ENCODE assay signal across 9 cellular contexts in the genomic region with DNA sequence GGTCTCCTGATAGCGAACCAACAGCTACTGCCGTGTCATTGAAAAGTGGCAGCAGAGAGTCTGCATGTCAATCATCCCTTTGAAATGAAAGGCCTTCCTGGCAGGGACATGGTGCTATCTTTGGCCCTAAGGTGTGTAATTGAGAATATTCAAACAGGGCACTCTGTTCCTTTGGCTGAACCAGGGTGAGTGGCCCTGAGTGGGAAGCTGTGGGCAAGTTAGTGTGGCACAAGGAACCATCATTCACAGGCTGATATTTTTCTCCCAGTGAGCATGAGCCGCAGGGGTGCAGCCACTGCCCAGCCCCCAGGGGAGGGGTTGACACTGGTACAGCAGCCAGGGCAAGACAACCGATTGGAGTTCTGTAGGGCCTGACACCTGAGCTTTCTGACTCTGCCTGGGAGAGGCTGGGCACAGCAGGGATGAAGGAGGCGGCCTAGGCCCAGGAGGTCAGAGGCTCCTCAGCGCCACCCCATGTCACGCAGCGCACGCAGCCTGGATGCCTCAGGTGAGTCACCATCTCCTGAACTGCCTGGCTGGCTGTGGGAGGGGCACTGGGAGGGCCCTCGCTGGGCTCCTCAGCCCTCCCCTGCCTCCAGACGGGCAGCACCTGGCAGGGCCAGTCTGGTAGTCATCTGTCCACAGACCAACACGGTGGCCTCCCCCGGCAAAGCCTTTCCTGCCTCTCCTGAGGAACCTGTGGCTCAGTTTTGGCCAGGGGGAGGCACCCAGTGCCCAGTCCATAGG. TPM values are rescaled to one million over a fixed set of nuclear protein-coding genes. Genes with fewer than 3 reads are reported as not detected.
DNase-seq lines count a peak whose midpoint lies in the region; ATAC-seq, FAIRE-seq and TF ChIP-seq lines count a peak whose summit lies in the region.
"Had no signal": no experiment of that assay in that cellular context is flagged by ENCODE, and none has a peak within 500 bp of the region (broad histone marks: within the 10 kb centered on the region; RNA-seq: fewer than 3 reads in every experiment).

No MANE protein-coding gene starts in this region.

- no peak for ATAC-seq in HG02885 (IDR thresholded peaks at IDR 0.05; ENCODE audit: poor library complexity, unreplicated experiment)

- peak overlapping the region; percentile 31 to 34 for H3K27ac ChIP-seq in prostate gland

- TF ChIP-seq CTCF in prostate gland (IDR thresholded peaks at IDR 0.05) (no peak), GM10248 (IDR thresholded peaks at IDR 0.05; ENCODE audit: control extremely low read depth, extremely low read depth, low read depth, missing control alignments) (no peak)

- intact Hi-C loops in prostate gland (cut with DNase I), result loop anchor here (5.0 kb wide), 1 partner anchor 61 kb away; no protein-coding TSS in a partner anchor

- WGBS in prostate gland, result 48% methylated on average over 12 of the region's 13 CpGs

- DNase-seq in H54 (ENCODE audit: insufficient read length, low spot score) (peak; percentile 85), NCI-H226 (peak; percentile 91), glomerular visceral epithelial cell (ENCODE audit: extremely low spot score) (peak; percentile 85), prostate gland (ENCODE audit: low spot score) (peak; percentile 44), SHP77 (lab: John Stamatoyannopoulos, UW) (no peak), NCI-H1436 treated with DMSO at 0.1 percent for 48 hours (lab: John Stamatoyannopoulos, UW) (no peak), GM10248 (ENCODE audit: extremely low spot score) (no peak)

- POLR2A ChIA-PET in GM10248 (lab: Yijun Ruan, JAX), result no interaction called here

- no peak for FAIRE-seq in H54 (lab: Jason Lieb, UNC)
- FAIRE-seq: islet of Langerhans had no signal

- no peak for TF ChIP-seq POLR2A in H54 (IDR thresholded peaks at IDR 0.05; ENCODE audit: low read depth, low read length)
- TF ChIP-seq POLR2A in prostate gland (IDR thresholded peaks at IDR 0.05), result peak; percentile 42

- no peaks in the 10 kb centered on the region for H3K4me1 ChIP-seq in prostate gland (replicated peaks)

- no peaks in the 10 kb centered on the region for H3K36me3 ChIP-seq in prostate gland

- CTCF ChIA-PET in GM10248 (lab: Yijun Ruan, JAX), result interaction anchor here (0.8 to 8.9 kb wide), 12 partner anchors 11 to 462 kb away, joined by 3 to 149 read pairs (median 5); a partner anchor contains a TSS

- H3K27me3 ChIP-seq in prostate gland (replicated peaks; ENCODE audit: insufficient read depth), result no peaks in the 10 kb centered on the region

- no peaks in the 10 kb centered on the region for H3K9me3 ChIP-seq in prostate gland

- H3K4me3 ChIP-seq in prostate gland, result no peak overlapping the region

RNA-seq across cellular contexts. Expression of a gene that starts 13.2 kb away (rescaled TPM):
- total RNA-seq in prostate gland, result 100 to 1,000 TPM in 1 of 2 donors, 10 to 100 TPM in 1; 77.3 to 471 TPM

Comparison
In these comparisons a context has a peak if more than half of its experiments do, and no peak if none do; other contexts are left out.
1. DNase-seq: peak in H54 (single experiment), NCI-H226 (single experiment), glomerular visceral epithelial cell (single experiment) and prostate gland (single experiment); none in SHP77 (0 of 2), NCI-H1436 treated with DMSO at 0.1 percent for 48 hours (single experiment) and GM10248 (single experiment).